ENCODE assay signal across 10 cellular contexts in the genomic region with DNA sequence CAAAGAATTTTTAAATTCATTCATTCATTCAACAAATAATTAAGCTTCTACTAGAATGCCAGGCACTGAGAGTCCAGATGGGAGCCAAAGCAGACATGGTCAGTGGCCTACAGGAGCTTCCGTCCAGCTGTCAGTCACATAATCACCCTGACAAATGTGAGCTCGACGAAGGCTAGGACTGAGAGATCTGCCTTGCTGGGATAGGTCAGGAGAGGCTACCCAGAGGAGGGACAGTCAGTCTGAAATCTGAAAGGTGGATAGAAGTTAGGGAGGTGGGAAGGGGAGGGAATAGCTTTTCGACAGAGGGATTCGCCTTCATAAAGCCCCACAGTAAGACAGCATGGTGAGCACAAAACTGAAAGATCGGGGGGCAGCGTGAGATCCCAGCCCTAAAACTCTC. TPM values are rescaled to one million over a fixed set of nuclear protein-coding genes. Genes with fewer than 3 reads are reported as not detected.
A peak's percentile ranks its signal among the peaks of the same experiment; 100 is the strongest.
DNase-seq lines count a peak whose midpoint lies in the region; ATAC-seq and TF ChIP-seq lines count a peak whose summit lies in the region.
"Had no signal": no experiment of that assay in that cellular context is flagged by ENCODE, and none has a peak within 500 bp of the region (broad histone marks: within the 10 kb centered on the region; RNA-seq: fewer than 3 reads in every experiment).

No MANE protein-coding gene starts in this region.

- no peaks in the 10 kb centered on the region for H3K36me3 Mint-ChIP-seq in activated naive CD8-positive, alpha-beta T cell treated with anti-CD3 and anti-CD28 coated beads, Interleukin-2, amount 10 ng/mL, durations not matched to agents 7 days and 5 days
- no peaks in the 10 kb centered on the region for H3K36me3 Mint-ChIP-seq in activated naive CD8-positive, alpha-beta T cell treated with anti-CD3 and anti-CD28 coated beads for 36 hours
- H3K36me3 Mint-ChIP-seq in nephron (ENCODE audit: low read depth) = peaks cover 17% of the 10 kb centered on the region

- no peak for TF ChIP-seq POLR2A in upper lobe of left lung (IDR thresholded peaks at IDR 0.05)

- H3K9me3 ChIP-seq in duodenal mucosa (ENCODE audit: control insufficient read depth in 1 of 2, low read length in 2 of 2) = no peaks in the 10 kb centered on the region
- H3K9me3 ChIP-seq in upper lobe of left lung = no peaks in the 10 kb centered on the region

- H3K4me3 Mint-ChIP-seq in activated naive CD8-positive, alpha-beta T cell treated with anti-CD3 and anti-CD28 coated beads, Interleukin-2, amount 10 ng/mL, durations not matched to agents 7 days and 5 days = no peak overlapping the region
- H3K4me3 Mint-ChIP-seq in activated naive CD8-positive, alpha-beta T cell treated with anti-CD3 and anti-CD28 coated beads for 36 hours = no peak overlapping the region
- H3K4me3 Mint-ChIP-seq in nephron = peak overlapping the region in 2 of 3 experiments; percentile 28 to 33

- H3K9ac ChIP-seq in duodenal mucosa (ENCODE audit: low read depth in 1 of 2, low read length in 2 of 2) = no peak overlapping the region

- peaks cover 10% of the 10 kb centered on the region for H3K4me1 Mint-ChIP-seq in activated naive CD8-positive, alpha-beta T cell treated with anti-CD3 and anti-CD28 coated beads, Interleukin-2, amount 10 ng/mL, durations not matched to agents 7 days and 5 days
- H3K4me1 Mint-ChIP-seq in activated naive CD8-positive, alpha-beta T cell treated with anti-CD3 and anti-CD28 coated beads for 36 hours = peaks cover 4% of the 10 kb centered on the region
- peaks cover 70% of the 10 kb centered on the region for H3K4me1 Mint-ChIP-seq in nephron

- H3K27me3 Mint-ChIP-seq in activated naive CD8-positive, alpha-beta T cell treated with anti-CD3 and anti-CD28 coated beads, Interleukin-2, amount 10 ng/mL, durations not matched to agents 7 days and 5 days = no peaks in the 10 kb centered on the region
- no peaks in the 10 kb centered on the region for H3K27me3 Mint-ChIP-seq in activated naive CD8-positive, alpha-beta T cell treated with anti-CD3 and anti-CD28 coated beads for 36 hours
- H3K27me3 Mint-ChIP-seq in nephron (ENCODE audit: low read depth) = no peaks in the 10 kb centered on the region

- H3K27me3 ChIP-seq in duodenal mucosa (ENCODE audit: control insufficient read depth in 1 of 2, insufficient read depth in 2 of 2, low read length in 2 of 2) (no peaks in the 10 kb centered on the region), upper lobe of left lung (no peaks in the 10 kb centered on the region)

- 84 to 91% methylated on average over 7 of the region's 7 CpGs for WGBS in upper lobe of left lung, 2 donors

- no peak for ATAC-seq in activated naive CD8-positive, alpha-beta T cell treated with anti-CD3 and anti-CD28 coated beads, Interleukin-2, amount 10 ng/mL, durations not matched to agents 7 days and 5 days (ENCODE audit: low read depth)
- ATAC-seq in upper lobe of left lung (ENCODE audit: low FRiP score in 2 of 2) (no peak), GM18867 (IDR thresholded peaks at IDR 0.05; ENCODE audit: unreplicated experiment) (no peak), GM21381 (IDR thresholded peaks at IDR 0.05; ENCODE audit: unreplicated experiment) (no peak)

- peak overlapping the region; percentile 19 for H3K27ac Mint-ChIP-seq in activated naive CD8-positive, alpha-beta T cell treated with anti-CD3 and anti-CD28 coated beads, Interleukin-2, amount 10 ng/mL, durations not matched to agents 7 days and 5 days
- no peak overlapping the region for H3K27ac Mint-ChIP-seq in activated naive CD8-positive, alpha-beta T cell treated with anti-CD3 and anti-CD28 coated beads for 36 hours
- H3K27ac Mint-ChIP-seq in nephron = peak overlapping the region; percentile 94 to 99 (median 98)

- H3K36me3 ChIP-seq in duodenal mucosa (ENCODE audit: control insufficient read depth in 1 of 2, insufficient read depth in 2 of 2, low read length in 2 of 2) (peaks cover 0 to 3% of the 10 kb centered on the region in 2 donors), upper lobe of left lung (peaks cover 0 to 6% (median 0%) of the 10 kb centered on the region in 4 donors)

- peaks cover 40 to 44% of the 10 kb centered on the region in 2 donors for H3K4me1 ChIP-seq in duodenal mucosa (ENCODE audit: control insufficient read depth in 1 of 2, insufficient read depth in 2 of 2, low read length in 2 of 2)
- H3K4me1 ChIP-seq in upper lobe of left lung = peaks cover 53 to 90% (median 68%) of the 10 kb centered on the region in 4 donors

- H3K4me3 ChIP-seq in duodenal mucosa (ENCODE audit: low read depth in 1 of 2, low read length in 2 of 2) (no peak overlapping the region), upper lobe of left lung (no peak overlapping the region)

- DNase-seq in activated naive CD8-positive, alpha-beta T cell treated with anti-CD3 and anti-CD28 coated beads, Interleukin-2, amount 10 ng/mL, durations not matched to agents 7 days and 5 days = no peak
- DNase-seq in activated naive CD8-positive, alpha-beta T cell treated with anti-CD3 and anti-CD28 coated beads for 36 hours = no peak
- no peak for DNase-seq in upper lobe of left lung
- no peak for DNase-seq in DMS 273 (lab: John Stamatoyannopoulos, UW; ENCODE audit: unreplicated experiment)
- DNase-seq: DND-41, NCI-H1694 had no signal

- H3K27ac ChIP-seq in duodenal mucosa (ENCODE audit: low read depth, low read length) (peak overlapping the region; percentile 26), upper lobe of left lung (peak overlapping the region; percentile 89 to 93 (median 90))

- no peaks in the 10 kb centered on the region for H3K9me3 Mint-ChIP-seq in activated naive CD8-positive, alpha-beta T cell treated with anti-CD3 and anti-CD28 coated beads, Interleukin-2, amount 10 ng/mL, durations not matched to agents 7 days and 5 days
- no peaks in the 10 kb centered on the region for H3K9me3 Mint-ChIP-seq in activated naive CD8-positive, alpha-beta T cell treated with anti-CD3 and anti-CD28 coated beads for 36 hours
- no peaks in the 10 kb centered on the region for H3K9me3 Mint-ChIP-seq in nephron

- TF ChIP-seq EP300 in upper lobe of left lung (IDR thresholded peaks at IDR 0.05) = no peak

- no peak for TF ChIP-seq CTCF in nephron (IDR thresholded peaks at IDR 0.05; ENCODE audit: unreplicated experiment in 3 of 3)
- TF ChIP-seq CTCF in upper lobe of left lung (IDR thresholded peaks at IDR 0.05) = no peak

- POLR2A ChIA-PET in activated naive CD8-positive, alpha-beta T cell treated with anti-CD3 and anti-CD28 coated beads, Interleukin-2, amount 10 ng/mL, durations not matched to agents 7 days and 5 days (lab: Charles Lee) = interaction anchor here (0.7 to 1.1 kb wide), 2 partner anchors 40 to 98 kb away, joined by 5 to 7 read pairs; no protein-coding TSS in a partner anchor

RNA-seq across cellular contexts. Expression of a gene that starts 8.3 kb away (rescaled TPM):
- total RNA-seq in activated naive CD8-positive, alpha-beta T cell treated with anti-CD3 and anti-CD28 coated beads, Interleukin-2, amount 10 ng/mL, durations not matched to agents 7 days and 5 days = 1 to 10 TPM; 2.3 to 2.5 TPM
- total RNA-seq in activated naive CD8-positive, alpha-beta T cell treated with anti-CD3 and anti-CD28 coated beads for 36 hours = 1 to 10 TPM; 2.7 to 4.3 TPM
- total RNA-seq in upper lobe of left lung = 100 to 1,000 TPM in 5 of 6 donors, 10 to 100 TPM in 1; 82.8 to 205 (median 141) TPM

RNA-seq across cellular contexts. Expression of a gene that starts 40.6 kb away (rescaled TPM):
- 100 to 1,000 TPM; 209 to 226 TPM for total RNA-seq in activated naive CD8-positive, alpha-beta T cell treated with anti-CD3 and anti-CD28 coated beads, Interleukin-2, amount 10 ng/mL, durations not matched to agents 7 days and 5 days
- total RNA-seq in activated naive CD8-positive, alpha-beta T cell treated with anti-CD3 and anti-CD28 coated beads for 36 hours = 100 to 1,000 TPM; 335 to 350 TPM
- total RNA-seq in upper lobe of left lung = 100 to 1,000 TPM in 4 of 6 donors, 10 to 100 TPM in 2; 34.5 to 157 (median 125) TPM

Comparison
In these comparisons a context has a peak if more than half of its experiments do, and no peak if none do; other contexts are left out.
1. H3K4me3 Mint-ChIP-seq: peak in nephron (2 of 3); none in activated naive CD8-positive, alpha-beta T cell treated with anti-CD3 and anti-CD28 coated beads, Interleukin-2, amount 10 ng/mL, durations not matched to agents 7 days and 5 days (single experiment) and activated naive CD8-positive, alpha-beta T cell treated with anti-CD3 and anti-CD28 coated beads for 36 hours (single experiment).
2. RNA of a gene that starts 8.3 kb away (total RNA-seq): 82.8 to 205 TPM in upper lobe of left lung; 2.7 to 4.3 TPM in activated naive CD8-positive, alpha-beta T cell treated with anti-CD3 and anti-CD28 coated beads for 36 hours and 2.3 to 2.5 TPM in activated naive CD8-positive, alpha-beta T cell treated with anti-CD3 and anti-CD28 coated beads, Interleukin-2, amount 10 ng/mL, durations not matched to agents 7 days and 5 days; every median in the first group is over 10 times any median in the second.